16 cellular contexts compared by ENCODE assay signal in the genomic region with DNA sequence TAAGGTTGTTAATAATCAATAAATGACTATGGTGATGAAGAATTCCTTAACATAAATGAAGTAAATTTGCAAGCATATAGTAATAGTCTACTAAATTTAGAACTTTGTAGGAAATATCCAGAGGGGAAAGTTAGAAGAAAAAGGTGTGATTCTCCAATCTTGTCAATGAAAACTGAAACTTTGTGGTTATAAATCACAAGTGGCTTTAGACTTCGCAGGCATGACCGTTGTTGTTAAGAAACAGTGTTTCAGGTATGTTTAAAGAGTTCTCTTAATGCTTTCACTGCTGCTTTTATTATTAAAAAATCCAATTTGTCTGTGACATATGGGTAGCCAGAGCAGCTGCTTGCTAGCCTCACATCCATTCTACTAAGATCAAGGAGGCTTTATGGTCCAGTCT.
"Had no signal": no experiment of that assay in that cellular context is flagged by ENCODE, and none has a peak within 500 bp of the region (broad histone marks: within the 10 kb centered on the region; RNA-seq: fewer than 3 reads in every experiment).

No MANE protein-coding gene starts in this region.

- H3K36me3 Mint-ChIP-seq: mesothelial cell of epicardium had no signal

- H3K4me1 Mint-ChIP-seq: mesothelial cell of epicardium, neural crest cell had no signal

- DNase-seq: activated CD4-positive, alpha-beta T cell treated with anti-CD3 and anti-CD28 coated beads for 1 hour; activated CD4-positive, alpha-beta T cell treated with anti-CD3 and anti-CD28 coated beads, Interleukin-2, amount 50 U/mL, for 48 hours; activated naive CD4-positive, alpha-beta T cell treated with anti-CD3 and anti-CD28 coated beads for 36 hours; activated T-cell treated with anti-CD3 and anti-CD28 coated beads, Interleukin-2, amount 50 U/mL, for 1 hour; dorsolateral prefrontal cortex; erythroblast; gastrocnemius medialis; heart left ventricle; right cardiac atrium; stimulated activated CD4-positive, alpha-beta T cell treated with anti-CD3 and anti-CD28 coated beads, Interleukin-15, amount 100 ng/mL, for 24 hours; stimulated activated CD4-positive, alpha-beta T cell treated with anti-CD3 and anti-CD28 coated beads, Interleukin-4, amount 100 ng/mL, for 1 hour; stimulated activated naive CD4-positive, alpha-beta T cell treated with Interleukin-2 at 50 U/mL for 16 hours; transverse colon had no signal

- ATAC-seq: gastrocnemius medialis, heart left ventricle, right cardiac atrium had no signal

- H3K27ac Mint-ChIP-seq: activated naive CD4-positive, alpha-beta T cell treated with anti-CD3 and anti-CD28 coated beads for 36 hours; activated T-helper 2 cell treated with anti-CD3 and anti-CD28 coated beads, Interferon-gamma antibody, Interleukin-2, Interleukin-4, amounts not matched to agents 10 μg/mL and 5 μg/mL and 100 μg/mL, durations not matched to agents 14 hours and 24 hours and 36 hours; mesothelial cell of epicardium had no signal

- H3K4me3 Mint-ChIP-seq: activated naive CD4-positive, alpha-beta T cell treated with anti-CD3 and anti-CD28 coated beads for 36 hours; mesothelial cell of epicardium; neural crest cell had no signal
